31 cellular contexts compared by ENCODE assay signal in the genomic region with DNA sequence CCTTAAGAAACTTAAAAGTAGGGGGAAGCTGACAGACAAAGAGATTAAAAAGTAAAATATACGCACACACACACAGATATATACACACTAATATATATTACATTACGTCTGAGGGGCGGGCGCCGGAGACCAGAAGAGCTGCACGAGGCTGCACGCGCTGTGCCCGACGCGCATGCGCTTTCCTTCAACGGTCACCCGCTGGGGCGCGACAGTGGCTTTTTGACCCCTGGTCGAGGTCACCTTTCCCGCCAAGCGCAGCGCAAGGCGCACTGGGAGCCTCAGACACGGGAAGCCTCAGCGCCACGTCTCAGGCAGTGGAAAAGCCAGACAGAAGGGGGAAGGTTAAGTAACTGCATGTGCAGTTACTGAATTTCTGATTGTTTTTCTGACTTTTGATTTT. TPM values are rescaled to one million over a fixed set of nuclear protein-coding genes. Genes with fewer than 3 reads are reported as not detected.
"Had no signal": no experiment of that assay in that cellular context is flagged by ENCODE, and none has a peak within 500 bp of the region (broad histone marks: within the 10 kb centered on the region; RNA-seq: fewer than 3 reads in every experiment).

A gene with protein sequence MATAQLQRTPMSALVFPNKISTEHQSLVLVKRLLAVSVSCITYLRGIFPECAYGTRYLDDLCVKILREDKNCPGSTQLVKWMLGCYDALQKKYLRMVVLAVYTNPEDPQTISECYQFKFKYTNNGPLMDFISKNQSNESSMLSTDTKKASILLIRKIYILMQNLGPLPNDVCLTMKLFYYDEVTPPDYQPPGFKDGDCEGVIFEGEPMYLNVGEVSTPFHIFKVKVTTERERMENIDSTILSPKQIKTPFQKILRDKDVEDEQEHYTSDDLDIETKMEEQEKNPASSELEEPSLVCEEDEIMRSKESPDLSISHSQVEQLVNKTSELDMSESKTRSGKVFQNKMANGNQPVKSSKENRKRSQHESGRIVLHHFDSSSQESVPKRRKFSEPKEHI (minus strand): TSS at position 193 of the 400 bp plus-strand sequence. CDS start 1,390 bp downstream, outside the sequence.

- H3K4me1 ChIP-seq: adrenal gland, body of pancreas, breast epithelium had no signal

- H3K36me3 Mint-ChIP-seq: activated CD4-positive, alpha-beta memory T cell treated with anti-CD3 and anti-CD28 coated beads for 36 hours; activated naive CD4-positive, alpha-beta T cell treated with anti-CD3 and anti-CD28 coated beads, Interleukin-2, amount 50 U/mL, for 72 hours had no signal

- H3K27ac ChIP-seq: adrenal gland, body of pancreas, breast epithelium, SK-N-MC had no signal

- H3K9me3 Mint-ChIP-seq: activated CD4-positive, alpha-beta memory T cell treated with anti-CD3 and anti-CD28 coated beads for 36 hours; activated naive CD4-positive, alpha-beta T cell treated with anti-CD3 and anti-CD28 coated beads for 36 hours; activated naive CD4-positive, alpha-beta T cell treated with anti-CD3 and anti-CD28 coated beads, Interleukin-2, amount 50 U/mL, for 72 hours; activated T-cell treated with anti-CD3 and anti-CD28 coated beads, Interleukin-2, amount 50 U/mL, for 4 hours; activated T-helper 1 cell treated with anti-CD3 and anti-CD28 coated beads, Interleukin-12 subunit alpha, Interleukin-12 subunit beta, Interleukin-2, Interleukin-4 antibody, amounts not matched to agents 30 ng/mL and 10 ng/mL and 1 ng/mL, durations not matched to agents 14 hours and 24 hours and 36 hours; T-helper 1 cell treated with Interleukin-12 subunit alpha and Interleukin-12 subunit beta and Interleukin-4 antibody, amounts not matched to agents 30 μg/mL and 1 μg/mL, for 36 hours; T-helper 2 cell treated with Interferon-gamma antibody and Interleukin-4, amounts not matched to agents 5 μg/mL and 100 μg/mL, for 36 hours had no signal

- H3K4me1 Mint-ChIP-seq: activated CD4-positive, alpha-beta T cell treated with anti-CD3 and anti-CD28 coated beads for 36 hours had no signal

- H3K4me3 Mint-ChIP-seq: activated CD4-positive, alpha-beta memory T cell treated with anti-CD3 and anti-CD28 coated beads for 36 hours; activated CD4-positive, alpha-beta T cell treated with anti-CD3 and anti-CD28 coated beads for 36 hours; activated naive CD4-positive, alpha-beta T cell treated with anti-CD3 and anti-CD28 coated beads for 36 hours; activated T-cell treated with anti-CD3 and anti-CD28 coated beads, Interleukin-2, amount 50 U/mL, for 4 hours; activated T-helper 1 cell treated with anti-CD3 and anti-CD28 coated beads, Interleukin-12 subunit alpha, Interleukin-12 subunit beta, Interleukin-2, Interleukin-4 antibody, amounts not matched to agents 30 ng/mL and 10 ng/mL and 1 ng/mL, durations not matched to agents 14 hours and 24 hours and 36 hours; T-helper 1 cell treated with Interleukin-12 subunit alpha and Interleukin-12 subunit beta and Interleukin-4 antibody, amounts not matched to agents 30 μg/mL and 1 μg/mL, for 36 hours; T-helper 2 cell treated with Interferon-gamma antibody and Interleukin-4, amounts not matched to agents 5 μg/mL and 100 μg/mL, for 36 hours had no signal

- H3K4me3 ChIP-seq: adrenal gland, body of pancreas, breast epithelium, MG63, SK-N-MC had no signal

- H3K36me3 ChIP-seq: adrenal gland, breast epithelium, MG63 had no signal

- H3K27ac Mint-ChIP-seq: activated CD4-positive, alpha-beta memory T cell treated with anti-CD3 and anti-CD28 coated beads for 36 hours; activated CD4-positive, alpha-beta T cell treated with anti-CD3 and anti-CD28 coated beads for 36 hours; activated naive CD4-positive, alpha-beta T cell treated with anti-CD3 and anti-CD28 coated beads for 36 hours; activated naive CD4-positive, alpha-beta T cell treated with anti-CD3 and anti-CD28 coated beads, Interleukin-2, amount 50 U/mL, for 72 hours; activated T-helper 1 cell treated with anti-CD3 and anti-CD28 coated beads, Interleukin-12 subunit alpha, Interleukin-12 subunit beta, Interleukin-2, Interleukin-4 antibody, amounts not matched to agents 30 ng/mL and 10 ng/mL and 1 ng/mL, durations not matched to agents 14 hours and 24 hours and 36 hours; T-helper 1 cell treated with Interleukin-12 subunit alpha and Interleukin-12 subunit beta and Interleukin-4 antibody, amounts not matched to agents 30 μg/mL and 1 μg/mL, for 36 hours; T-helper 2 cell treated with Interferon-gamma antibody and Interleukin-4, amounts not matched to agents 5 μg/mL and 100 μg/mL, for 36 hours had no signal

- H3K27me3 Mint-ChIP-seq: activated CD4-positive, alpha-beta memory T cell treated with anti-CD3 and anti-CD28 coated beads for 36 hours; activated CD4-positive, alpha-beta T cell treated with anti-CD3 and anti-CD28 coated beads for 36 hours had no signal

- H3K9me3 ChIP-seq: adrenal gland, body of pancreas, breast epithelium, MG63 had no signal

- ATAC-seq: activated CD4-positive, alpha-beta T cell treated with anti-CD3 and anti-CD28 coated beads for 36 hours; activated naive CD4-positive, alpha-beta T cell treated with anti-CD3 and anti-CD28 coated beads, Interleukin-2, amount 50 U/mL, for 72 hours; activated T-cell treated with anti-CD3 and anti-CD28 coated beads, Interleukin-2, amount 50 U/mL, for 4 hours; body of pancreas had no signal

- DNase-seq: activated CD4-positive, alpha-beta memory T cell treated with anti-CD3 and anti-CD28 coated beads for 36 hours; activated CD4-positive, alpha-beta T cell treated with anti-CD3 and anti-CD28 coated beads for 36 hours; activated CD4-positive, alpha-beta T cell treated with anti-CD3 and anti-CD28 coated beads, Interleukin-2, amount 50 U/mL, for 1 hour; activated CD8-positive, alpha-beta memory T cell treated with anti-CD3 and anti-CD28 coated beads, Interleukin-2, amount 50 U/mL, for 4 hours; activated gamma-delta T cell treated with Interleukin-2 at 50 U/mL for 16 hours; activated naive CD4-positive, alpha-beta T cell treated with anti-CD3 and anti-CD28 coated beads for 36 hours; activated T-cell treated with anti-CD3 and anti-CD28 coated beads for 4 hours; activated T-cell treated with anti-CD3 and anti-CD28 coated beads, Interleukin-2, amount 50 U/mL, for 4 hours; adrenal gland; body of pancreas; Kasumi-1; KG1; MG63; NCI-H1092; NCI-H1436 treated with DMSO at 0.1 percent for 48 hours; NCI-H1694 treated with DMSO at 0.1 percent for 48 hours; NCI-H2029; NCI-H345; NCI-H510A; NCI-H526; NCI-H748 treated with DMSO at 0.1 percent for 48 hours; OCI-M1; Right ventricle myocardium superior had no signal

- H3K27me3 ChIP-seq: adrenal gland, body of pancreas, breast epithelium had no signal

RNA-seq across cellular contexts. Expression of the gene that starts here (rescaled TPM):
- total RNA-seq: activated CD4-positive, alpha-beta memory T cell treated with anti-CD3 and anti-CD28 coated beads for 36 hours; activated naive CD4-positive, alpha-beta T cell treated with anti-CD3 and anti-CD28 coated beads for 36 hours; activated T-helper 1 cell treated with anti-CD3 and anti-CD28 coated beads, Interleukin-12 subunit alpha, Interleukin-12 subunit beta, Interleukin-2, Interleukin-4 antibody, amounts not matched to agents 30 ng/mL and 10 ng/mL and 1 ng/mL, durations not matched to agents 14 hours and 24 hours and 36 hours; astrocyte; body of pancreas; cardiac septum; Right ventricle myocardium superior had no signal
